ENCODE assay signal across 21 cellular contexts in genomic region chr7:121739465-121739864, GRCh38.
A peak's percentile ranks its signal among the peaks of the same experiment; 100 is the strongest.
DNase-seq lines count a peak whose midpoint lies in the region; ATAC-seq and TF ChIP-seq lines count a peak whose summit lies in the region.
"Had no signal": no experiment of that assay in that cellular context is flagged by ENCODE, and none has a peak within 500 bp of the region (broad histone marks: within the 10 kb centered on the region; RNA-seq: fewer than 3 reads in every experiment).

No MANE protein-coding gene starts in this region.

- no peaks in the 10 kb centered on the region for H3F3A ChIP-seq in GM23338 (replicated peaks; ENCODE audit: low read depth)

- H3K27me3 ChIP-seq in GM23338 (ENCODE audit: insufficient read depth) (no peaks in the 10 kb centered on the region), NT2/D1 (ENCODE audit: insufficient read depth, insufficient read length) (no peaks in the 10 kb centered on the region), neuron (ENCODE audit: insufficient read depth, low read length) (no peaks in the 10 kb centered on the region), right cardiac atrium (ENCODE audit: control insufficient read depth, insufficient read depth) (no peaks in the 10 kb centered on the region), endodermal cell (ENCODE audit: control insufficient read depth, insufficient read depth, low read length, poor library complexity, severe bottlenecking) (no peaks in the 10 kb centered on the region)

- H3K9me2 ChIP-seq in GM23338 (ENCODE audit: insufficient read depth) = no peaks in the 10 kb centered on the region; the same call in 1 of the 2 replicates
- H3K9me2 ChIP-seq: SK-N-SH had no signal

- no peaks in the 10 kb centered on the region for H3K79me2 ChIP-seq in GM23338 (replicated peaks; ENCODE audit: insufficient read depth)

- POLR2A ChIA-PET in RWPE1 (lab: Yijun Ruan, JAX; ENCODE audit: low non-redundant PET) = no interaction called here

- no peaks in the 10 kb centered on the region for H4K20me1 ChIP-seq in GM23338 (replicated peaks; ENCODE audit: insufficient read depth)

- 54% methylated on average over 3 of the region's 3 CpGs for WGBS in right cardiac atrium
- WGBS in endodermal cell (ENCODE audit: insufficient coverage in 1 of 2, insufficient read length in 1 of 2), 2 experiments = 43 to 58% methylated on average over 2 to 3 of the region's 3 CpGs

- H3K27me3 Mint-ChIP-seq in GM23338 (ENCODE audit: insufficient read depth, low read depth, poor library complexity) = no peaks in the 10 kb centered on the region
- no peaks in the 10 kb centered on the region for H3K27me3 Mint-ChIP-seq in endothelial cell (ENCODE audit: unreplicated experiment)
- H3K27me3 Mint-ChIP-seq in endodermal cell (ENCODE audit: insufficient read depth) = no peaks in the 10 kb centered on the region
- H3K27me3 Mint-ChIP-seq: CD4-positive, alpha-beta T cell had no signal

- H3K27ac Mint-ChIP-seq in GM23338 (no peak overlapping the region), endothelial cell (ENCODE audit: unreplicated experiment) (peak overlapping the region; percentile 55), endodermal cell (no peak overlapping the region)
- H3K27ac Mint-ChIP-seq: CD4-positive, alpha-beta T cell; HFFc6 had no signal

- H3K4me1 Mint-ChIP-seq in GM23338 (peaks cover 9% of the 10 kb centered on the region), endothelial cell (ENCODE audit: unreplicated experiment) (peaks cover 3% of the 10 kb centered on the region), endodermal cell (peaks cover 6% of the 10 kb centered on the region)

- H3K4me3 Mint-ChIP-seq in GM23338 (no peak overlapping the region), endothelial cell (ENCODE audit: unreplicated experiment) (no peak overlapping the region), endodermal cell (no peak overlapping the region)
- H3K4me3 Mint-ChIP-seq: CD4-positive, alpha-beta T cell; HFFc6 had no signal

- H3K4me3 ChIP-seq in GM23338 (no peak overlapping the region), NT2/D1 (ENCODE audit: insufficient read length, low read depth) (no peak overlapping the region), neuron (ENCODE audit: low read length) (no peak overlapping the region), right cardiac atrium (ENCODE audit: low read length) (no peak overlapping the region), endodermal cell (ENCODE audit: low read length) (no peak overlapping the region)
- H3K4me3 ChIP-seq: GM12878, GM23248 had no signal

- ATAC-seq in GM23338 (peak; percentile 33), right cardiac atrium (no peak)
- ATAC-seq: GM12878 had no signal

- H3K36me3 ChIP-seq in GM23338 (ENCODE audit: insufficient read depth) (no peaks in the 10 kb centered on the region), NT2/D1 (ENCODE audit: insufficient read depth, insufficient read length, low read length) (no peaks in the 10 kb centered on the region), neuron (ENCODE audit: insufficient read depth, low read length) (no peaks in the 10 kb centered on the region), endodermal cell (ENCODE audit: control insufficient read depth, insufficient read depth, low read length) (no peaks in the 10 kb centered on the region)

- H3K27ac ChIP-seq in GM23338 (ENCODE audit: low read depth) (no peak overlapping the region), right cardiac atrium (ENCODE audit: low read length) (no peak overlapping the region), RWPE1 (no peak overlapping the region), endodermal cell (ENCODE audit: low read depth, low read length) (no peak overlapping the region)
- H3K27ac ChIP-seq: GM23248 had no signal

- H3K9me3 Mint-ChIP-seq in GM23338 = no peaks in the 10 kb centered on the region
- no peaks in the 10 kb centered on the region for H3K9me3 Mint-ChIP-seq in endothelial cell (ENCODE audit: unreplicated experiment)
- no peaks in the 10 kb centered on the region for H3K9me3 Mint-ChIP-seq in endodermal cell
- H3K9me3 Mint-ChIP-seq: HFFc6 had no signal

- H3K9ac ChIP-seq in NT2/D1 (ENCODE audit: insufficient read length, low read depth) = no peak overlapping the region
- H3K9ac ChIP-seq in endodermal cell (ENCODE audit: extremely low read depth, low read length, poor library complexity, severe bottlenecking) = no peak overlapping the region
- H3K9ac ChIP-seq: GM23248, SK-N-SH had no signal

- H3K4me1 ChIP-seq in GM23338 (ENCODE audit: insufficient read depth) (peaks cover 2% of the 10 kb centered on the region; the same call in 1 of the 2 replicates), NT2/D1 (ENCODE audit: insufficient read depth, insufficient read length) (no peaks in the 10 kb centered on the region), neuron (ENCODE audit: insufficient read depth, low read length) (peaks cover 4% of the 10 kb centered on the region), right cardiac atrium (ENCODE audit: control insufficient read depth, insufficient read depth, low read length) (no peaks in the 10 kb centered on the region), endodermal cell (ENCODE audit: control insufficient read depth, insufficient read depth, low read length) (no peaks in the 10 kb centered on the region)

- intact Hi-C loops in right cardiac atrium (cut with DNase I) = no loop called here

- TF ChIP-seq CTCF in GM23338 (conservative IDR thresholded peaks at IDR 0.05; ENCODE audit: low read depth in 2 of 2) (no peak), endothelial cell (IDR thresholded peaks at IDR 0.05; ENCODE audit: unreplicated experiment) (no peak), RWPE1 (conservative IDR thresholded peaks at IDR 0.05; ENCODE audit: low read depth) (no peak), endodermal cell (conservative IDR thresholded peaks at IDR 0.05) (no peak)

- CTCF ChIA-PET in RWPE1 (lab: Yijun Ruan, JAX) = no interaction called here

- H3K9me3 ChIP-seq in NT2/D1 (ENCODE audit: insufficient read depth, low read length) = no peaks in the 10 kb centered on the region
- no peaks in the 10 kb centered on the region for H3K9me3 ChIP-seq in neuron (ENCODE audit: low read length)
- H3K9me3 ChIP-seq in right cardiac atrium (ENCODE audit: control insufficient read depth, low read length) = no peaks in the 10 kb centered on the region
- H3K9me3 ChIP-seq in endodermal cell (ENCODE audit: control insufficient read depth, low read length) = no peaks in the 10 kb centered on the region
- H3K9me3 ChIP-seq: SK-N-SH had no signal

- H2AFZ ChIP-seq in GM23338 (peak overlapping the region; percentile 83), neuron (ENCODE audit: low read depth, low read length) (peak overlapping the region; percentile 80)
- H2AFZ ChIP-seq: GM23248 had no signal

- DNase-seq in GM23338 (ENCODE audit: low spot score) = no peak
- peak; percentile 22 for DNase-seq in NT2/D1 (ENCODE audit: low read depth, low spot score)
- DNase-seq in endothelial cell (ENCODE audit: low spot score) = no peak
- DNase-seq in right cardiac atrium = no peak
- no peak for DNase-seq in RWPE1 (ENCODE audit: low spot score)
- no peak for DNase-seq in cerebellar nuclear complex (lab: John Stamatoyannopoulos, UW)
- no peak for DNase-seq in endodermal cell
- DNase-seq: CD4-positive, alpha-beta T cell; DMS153; GM23248; HFFc6; KG1; MV-4-11; NCI-H187; NCI-H2107; NCI-H69; NK-92 treated with Interleukin-12 subunit alpha and Interleukin-12 subunit beta, amount 100 ng/mL, for 24 hours; SHP77; SK-N-SH had no signal

- no peaks in the 10 kb centered on the region for H3K36me3 Mint-ChIP-seq in GM23338 (ENCODE audit: low read depth)
- no peaks in the 10 kb centered on the region for H3K36me3 Mint-ChIP-seq in endothelial cell (ENCODE audit: low read depth, unreplicated experiment)
- H3K36me3 Mint-ChIP-seq in endodermal cell (ENCODE audit: low read depth) = no peaks in the 10 kb centered on the region

- H3K4me2 ChIP-seq in GM23338 = no peak overlapping the region
- H3K4me2 ChIP-seq: SK-N-SH had no signal

TF ChIP-seq in GM23338, 12 proteins besides CTCF, POLR2A, EP300 and RAD21 (continues in another document):
- TF ChIP-seq ETS1 (IDR thresholded peaks at IDR 0.05) (no peak), JUNB (IDR thresholded peaks at IDR 0.05; ENCODE audit: unreplicated experiment) (no peak)
